ENCODE assay signal across 25 cellular contexts in genomic region chr9:36322462-36322861, GRCh38.
"Had no signal": no experiment of that assay in that cellular context is flagged by ENCODE, and none has a peak within 500 bp of the region (broad histone marks: within the 10 kb centered on the region; RNA-seq: fewer than 3 reads in every experiment).

No MANE protein-coding gene starts in this region.

- H3K36me3 ChIP-seq: gastroesophageal sphincter, heart left ventricle, neutrophil, right lobe of liver, thoracic aorta, tibial nerve, vagina had no signal

- H3K4me1 ChIP-seq: gastroesophageal sphincter, heart left ventricle, parathyroid adenoma, vagina had no signal

- H2AFZ ChIP-seq: hepatocyte, parathyroid adenoma had no signal

- H3K4me2 ChIP-seq: hepatocyte had no signal

- ATAC-seq: esophagus mucosa; foreskin keratinocyte; gastroesophageal sphincter; heart left ventricle; left lobe of liver; mucosa of descending colon; natural killer cell treated with Interleukin-12 subunit alpha and Interleukin-12 subunit beta and Interleukin-15 and Interleukin-18, amount 100 ng/mL, for 72 hours; right lobe of liver; stimulated activated naive B cell treated with anti-CD40 and anti-IgM and Interleukin-4, amounts not matched to agents 10 μg/mL and 1 μg/mL and 100 μg/mL, for 72 hours had no signal

- H3K9ac ChIP-seq: parathyroid adenoma had no signal

- H3K27me3 ChIP-seq: dorsolateral prefrontal cortex, foreskin keratinocyte, heart left ventricle, hepatocyte, neutrophil, right lobe of liver, tibial nerve, vagina had no signal

- H3K79me2 ChIP-seq: hepatocyte, parathyroid adenoma had no signal

- H3K9me3 ChIP-seq: gastroesophageal sphincter, mucosa of descending colon, neutrophil, right lobe of liver, thoracic aorta, tibial nerve, vagina had no signal

- H3K27ac ChIP-seq: dorsolateral prefrontal cortex, epithelial cell of prostate, foreskin keratinocyte, gastroesophageal sphincter, heart left ventricle, hepatocyte, neutrophil, parathyroid adenoma, right lobe of liver, thoracic aorta, tibial nerve, vagina had no signal

- H3K4me3 ChIP-seq: dorsolateral prefrontal cortex, gastroesophageal sphincter, heart left ventricle, hepatocyte, lung, mucosa of descending colon, right lobe of liver, thoracic aorta, tibial nerve, vagina had no signal

- DNase-seq: dorsolateral prefrontal cortex; effector CD8-positive, alpha-beta T cell; endodermal cell; foreskin keratinocyte; heart left ventricle; kidney; mucosa of descending colon; naive B cell; right lobe of liver; small intestine; stimulated activated CD4-positive, alpha-beta T cell treated with anti-CD3 and anti-CD28 coated beads, Interleukin-15, amount 100 ng/mL, for 24 hours; stimulated activated CD4-positive, alpha-beta T cell treated with anti-CD3 and anti-CD28 coated beads, Interleukin-2, amount 100 ng/mL, for 48 hours; stimulated activated naive B cell treated with anti-CD40 and anti-IgM and Interleukin-4, amounts not matched to agents 10 μg/mL and 1 μg/mL and 100 μg/mL, for 72 hours had no signal
